ENCODE assay signal across 19 cellular contexts in genomic region chr3:173869786-173870185, GRCh38.
"Had no signal": no experiment of that assay in that cellular context is flagged by ENCODE, and none has a peak within 500 bp of the region (broad histone marks: within the 10 kb centered on the region; RNA-seq: fewer than 3 reads in every experiment).

No MANE protein-coding gene starts in this region.

- H3K27ac ChIP-seq: breast epithelium, foreskin keratinocyte, prostate gland, right atrium auricular region, thyroid gland, upper lobe of right lung had no signal

- H3K36me3 ChIP-seq: breast epithelium, prostate gland, right atrium auricular region, thyroid gland, upper lobe of right lung had no signal

- DNase-seq: activated CD4-positive, alpha-beta memory T cell treated with anti-CD3 and anti-CD28 coated beads for 36 hours; activated CD4-positive, alpha-beta T cell treated with anti-CD3 and anti-CD28 coated beads for 4 hours; activated CD4-positive, CD25-positive, alpha-beta regulatory T cell; activated naive CD4-positive, alpha-beta T cell treated with Interleukin-2 at 50 U/mL for 16 hours; activated naive CD8-positive, alpha-beta T cell treated with anti-CD3 and anti-CD28 coated beads for 36 hours; activated T-cell treated with anti-CD3 and anti-CD28 coated beads, Interleukin-2, amount 50 U/mL, for 48 hours; endodermal cell; foreskin keratinocyte; hypothalamus; left ventricle myocardium superior; mammary epithelial cell; stimulated activated CD4-positive, alpha-beta T cell treated with anti-CD3 and anti-CD28 coated beads, Interleukin-4, amount 100 ng/mL, for 4 hours; stimulated activated naive CD8-positive, alpha-beta T cell treated with anti-CD3 and anti-CD28 coated beads, Interleukin-15, Interleukin-2, amounts not matched to agents 100 U/mL and 50 U/mL, for 24 hours; thyroid gland; upper lobe of right lung had no signal

- ATAC-seq: foreskin keratinocyte; left ventricle myocardium superior; natural killer cell treated with Interleukin-12 subunit alpha and Interleukin-12 subunit beta and Interleukin-15 and Interleukin-18, amount 100 ng/mL, for 72 hours; stimulated activated naive CD8-positive, alpha-beta T cell treated with anti-CD3 and anti-CD28 coated beads, Interleukin-15, Interleukin-2, amounts not matched to agents 100 U/mL and 50 U/mL, for 24 hours; upper lobe of right lung had no signal

- H3K27me3 ChIP-seq: breast epithelium, foreskin keratinocyte, right atrium auricular region, thyroid gland, upper lobe of right lung had no signal

- H3K4me3 ChIP-seq: breast epithelium, prostate gland, right atrium auricular region, thyroid gland, upper lobe of right lung had no signal

- H3K9me3 ChIP-seq: breast epithelium, prostate gland, right atrium auricular region, thyroid gland, upper lobe of right lung had no signal

- H3K4me1 ChIP-seq: breast epithelium, foreskin keratinocyte, prostate gland, right atrium auricular region, thyroid gland, upper lobe of right lung had no signal
